In genomic region chr6:154950979-154951378, GRCh38 we compare ENCODE assay signal across 21 cellular contexts. TPM values are rescaled to one million over a fixed set of nuclear protein-coding genes. Genes with fewer than 3 reads are reported as not detected.
DNase-seq lines count a peak whose midpoint lies in the region; ATAC-seq and TF ChIP-seq lines count a peak whose summit lies in the region.
"Had no signal": no experiment of that assay in that cellular context is flagged by ENCODE, and none has a peak within 500 bp of the region (broad histone marks: within the 10 kb centered on the region; RNA-seq: fewer than 3 reads in every experiment).

No MANE protein-coding gene starts in this region.

- no peak overlapping the region for H3K9ac ChIP-seq in OCI-LY3 (ENCODE audit: low read length)

- peak; percentile 10 for ATAC-seq in HG02610 (IDR thresholded peaks at IDR 0.05; ENCODE audit: unreplicated experiment)
- ATAC-seq in natural killer cell treated with Interleukin-12 subunit alpha and Interleukin-12 subunit beta and Interleukin-15 and Interleukin-18, amount 100 ng/mL, for 72 hours: peak; percentile 35 to 63
- ATAC-seq: heart left ventricle had no signal

- no peaks in the 10 kb centered on the region for H3K79me2 ChIP-seq in OCI-LY3 (ENCODE audit: low read length)

- H3K4me1 Mint-ChIP-seq in natural killer cell treated with Interleukin-12 subunit alpha and Interleukin-12 subunit beta and Interleukin-15 and Interleukin-18, amount 100 ng/mL, for 72 hours (ENCODE audit: low read depth in 2 of 2): peaks cover 35 to 43% of the 10 kb centered on the region in 2 donors
- H3K4me1 Mint-ChIP-seq: nephron progenitor cell had no signal

- DNase-seq in DMS53 (lab: John Stamatoyannopoulos, UW) (peak; percentile 22), DMS53 treated with DMSO at 0.1 percent for 48 hours (lab: John Stamatoyannopoulos, UW; ENCODE audit: unreplicated experiment) (no peak), DMS 273 (lab: John Stamatoyannopoulos, UW; ENCODE audit: unreplicated experiment) (no peak), GM19238 (ENCODE audit: insufficient read length, low spot score) (no peak)
- no peak for DNase-seq in natural killer cell treated with Interleukin-12 subunit alpha and Interleukin-12 subunit beta and Interleukin-15 and Interleukin-18, amount 100 ng/mL, for 72 hours (ENCODE audit: low spot score)
- no peak for DNase-seq in activated CD4-positive, alpha-beta T cell treated with anti-CD3 and anti-CD28 coated beads, Interleukin-2, amount 50 U/mL, for 1 hour
- DNase-seq: adrenal gland, DMS153, heart left ventricle, HFFc6, mammary epithelial cell, NCI-H1092 treated with DMSO at 0.1 percent for 48 hours, nephron progenitor cell, thyroid gland had no signal

- peak overlapping the region; percentile 82 for H3K4me3 Mint-ChIP-seq in natural killer cell treated with Interleukin-12 subunit alpha and Interleukin-12 subunit beta and Interleukin-15 and Interleukin-18, amount 100 ng/mL, for 72 hours
- H3K4me3 Mint-ChIP-seq: activated T-helper 1 cell treated with anti-CD3 and anti-CD28 coated beads, Interleukin-12 subunit alpha, Interleukin-12 subunit beta, Interleukin-2, Interleukin-4 antibody, amounts not matched to agents 30 ng/mL and 10 ng/mL and 1 ng/mL, durations not matched to agents 14 hours and 24 hours and 36 hours; HFFc6; nephron progenitor cell had no signal

- H3K36me3 Mint-ChIP-seq in natural killer cell treated with Interleukin-12 subunit alpha and Interleukin-12 subunit beta and Interleukin-15 and Interleukin-18, amount 100 ng/mL, for 72 hours: peaks cover 6% of the 10 kb centered on the region

- no peaks in the 10 kb centered on the region for H3K36me3 ChIP-seq in OCI-LY3 (replicated peaks; ENCODE audit: low read depth, low read length)
- H3K36me3 ChIP-seq: adrenal gland, cardiac muscle cell, prostate gland, thyroid gland had no signal

- no peaks in the 10 kb centered on the region for H3K27me3 Mint-ChIP-seq in natural killer cell treated with Interleukin-12 subunit alpha and Interleukin-12 subunit beta and Interleukin-15 and Interleukin-18, amount 100 ng/mL, for 72 hours
- H3K27me3 Mint-ChIP-seq: activated CD4-positive, alpha-beta memory T cell treated with anti-CD3 and anti-CD28 coated beads for 36 hours had no signal

- H3K4me3 ChIP-seq in OCI-LY3 (ENCODE audit: low read length): no peak overlapping the region
- H3K4me3 ChIP-seq: adrenal gland, cardiac muscle cell, heart left ventricle, prostate gland, thyroid gland had no signal

- H3K27me3 ChIP-seq in OCI-LY3 (ENCODE audit: low read depth, low read length): no peaks in the 10 kb centered on the region
- H3K27me3 ChIP-seq: adrenal gland, heart left ventricle, thyroid gland had no signal

- H3K9me3 Mint-ChIP-seq in natural killer cell treated with Interleukin-12 subunit alpha and Interleukin-12 subunit beta and Interleukin-15 and Interleukin-18, amount 100 ng/mL, for 72 hours: peaks cover 3% of the 10 kb centered on the region
- H3K9me3 Mint-ChIP-seq: activated CD4-positive, alpha-beta memory T cell treated with anti-CD3 and anti-CD28 coated beads for 36 hours; HFFc6 had no signal

- H4K20me1 ChIP-seq in OCI-LY3 (ENCODE audit: insufficient read depth, low read length): no peaks in the 10 kb centered on the region

- H3K4me1 ChIP-seq in OCI-LY3 (ENCODE audit: low read length): peaks cover 18% of the 10 kb centered on the region
- H3K4me1 ChIP-seq: adrenal gland, heart left ventricle, prostate gland had no signal

- peak overlapping the region; percentile 83 to 84 for H3K27ac Mint-ChIP-seq in natural killer cell treated with Interleukin-12 subunit alpha and Interleukin-12 subunit beta and Interleukin-15 and Interleukin-18, amount 100 ng/mL, for 72 hours
- H3K27ac Mint-ChIP-seq: HFFc6, nephron progenitor cell had no signal

- H2AFZ ChIP-seq in OCI-LY3 (ENCODE audit: low read depth, low read length): no peak overlapping the region

- no peak for TF ChIP-seq CTCF in OCI-LY3 (IDR thresholded peaks at IDR 0.05; ENCODE audit: low read depth, low read length)

- no peak overlapping the region for H3K27ac ChIP-seq in OCI-LY3 (ENCODE audit: low read length)
- H3K27ac ChIP-seq: 22Rv1, adrenal gland, cardiac muscle cell, heart left ventricle, prostate gland, thyroid gland had no signal

- peak overlapping the region; percentile 73 for H3K4me2 ChIP-seq in OCI-LY3 (ENCODE audit: low read length)

- H3K9me3 ChIP-seq in OCI-LY3 (ENCODE audit: insufficient read depth, low read length): no peaks in the 10 kb centered on the region
- H3K9me3 ChIP-seq: adrenal gland, heart left ventricle, prostate gland, thyroid gland had no signal

RNA-seq across cellular contexts. Expression of gene TIAM2, which starts 44.1 kb away (rescaled TPM):
- 10 to 100 TPM; 19.6 to 64.3 TPM for total RNA-seq in natural killer cell treated with Interleukin-12 subunit alpha and Interleukin-12 subunit beta and Interleukin-15 and Interleukin-18, amount 100 ng/mL, for 72 hours
